In genomic region chrX:97016106-97016505, GRCh38 we compare ENCODE assay signal across 16 cellular contexts.
DNase-seq lines count a peak whose midpoint lies in the region; ATAC-seq, FAIRE-seq and TF ChIP-seq lines count a peak whose summit lies in the region.
"Had no signal": no experiment of that assay in that cellular context is flagged by ENCODE, and none has a peak within 500 bp of the region (broad histone marks: within the 10 kb centered on the region; RNA-seq: fewer than 3 reads in every experiment).

No MANE protein-coding gene starts in this region.

- H3K9me3 ChIP-seq in parathyroid adenoma (ENCODE audit: control insufficient read depth, low read length) (no peaks in the 10 kb centered on the region), mesenchymal stem cell (ENCODE audit: control insufficient read depth, low read length) (no peaks in the 10 kb centered on the region), left lung (no peaks in the 10 kb centered on the region)
- H3K9me3 ChIP-seq: esophagus squamous epithelium, tibial artery had no signal

- H2AFZ ChIP-seq in parathyroid adenoma (no peak overlapping the region), mesenchymal stem cell (ENCODE audit: low read depth, low read length) (no peak overlapping the region)

- DNase-seq in GM03348 (ENCODE audit: low spot score), result peak; percentile 5
- no peak for DNase-seq in LNCaP clone FGC (ENCODE audit: low read depth)
- no peak for DNase-seq in mesenchymal stem cell
- DNase-seq in left lung, result no peak
- no peak for DNase-seq in GM10266 (ENCODE audit: extremely low spot score)
- DNase-seq: effector memory CD8-positive, alpha-beta T cell; esophagus squamous epithelium; head of caudate nucleus; immature natural killer cell; NCI-H1930; stimulated activated CD4-positive, alpha-beta T cell treated with anti-CD3 and anti-CD28 coated beads, Interleukin-4, amount 100 ng/mL, for 1 hour; tibial artery had no signal

- TF ChIP-seq CTCF in LNCaP clone FGC (IDR thresholded peaks at IDR 0.05; ENCODE audit: control insufficient read depth, extremely low read depth, insufficient read depth), result peak; percentile 26; the same call in 1 of the 2 replicates
- TF ChIP-seq CTCF in parathyroid adenoma (IDR thresholded peaks at IDR 0.05), result peak; percentile 5
- no peak for TF ChIP-seq CTCF in left lung (IDR thresholded peaks at IDR 0.05)
- no peak for TF ChIP-seq CTCF in GM10266 (IDR thresholded peaks at IDR 0.05; ENCODE audit: control insufficient read depth, insufficient read depth, low read depth, missing control alignments)

- no peaks in the 10 kb centered on the region for H3K4me1 ChIP-seq in parathyroid adenoma
- no peaks in the 10 kb centered on the region for H3K4me1 ChIP-seq in mesenchymal stem cell (ENCODE audit: control insufficient read depth, insufficient read depth, low read depth, low read length)
- H3K4me1 ChIP-seq in left lung, result no peaks in the 10 kb centered on the region
- H3K4me1 ChIP-seq: esophagus squamous epithelium, tibial artery had no signal

- no peak overlapping the region for H3K23ac ChIP-seq in mesenchymal stem cell (ENCODE audit: low read length in 2 of 2)

- H3K4ac ChIP-seq in mesenchymal stem cell (ENCODE audit: low read depth in 1 of 2, low read length in 2 of 2), result no peak overlapping the region

- no peak overlapping the region for H3K14ac ChIP-seq in mesenchymal stem cell (ENCODE audit: low read length in 2 of 2)

- H3K27me3 ChIP-seq in parathyroid adenoma (ENCODE audit: control insufficient read depth, insufficient read depth, low read length) (no peaks in the 10 kb centered on the region), mesenchymal stem cell (ENCODE audit: control insufficient read depth in 1 of 2, insufficient read depth in 1 of 2, low read length in 2 of 2) (no peaks in the 10 kb centered on the region), left lung (no peaks in the 10 kb centered on the region)
- H3K27me3 ChIP-seq: esophagus squamous epithelium, tibial artery had no signal

- H3K79me2 ChIP-seq in parathyroid adenoma, result no peaks in the 10 kb centered on the region

- H3K36me3 ChIP-seq in parathyroid adenoma (ENCODE audit: control insufficient read depth, insufficient read depth, low read length) (no peaks in the 10 kb centered on the region), mesenchymal stem cell (ENCODE audit: control insufficient read depth in 1 of 2, insufficient read depth in 2 of 2, low read depth in 1 of 2, low read length in 2 of 2) (no peaks in the 10 kb centered on the region), left lung (no peaks in the 10 kb centered on the region)
- H3K36me3 ChIP-seq: esophagus squamous epithelium, tibial artery had no signal

- H3K9ac ChIP-seq in parathyroid adenoma (no peak overlapping the region), mesenchymal stem cell (ENCODE audit: low read length) (no peak overlapping the region)

- H2BK5ac ChIP-seq in mesenchymal stem cell (ENCODE audit: low read depth, low read length, poor library complexity, severe bottlenecking), result no peak overlapping the region

- no peak overlapping the region for H3K4me2 ChIP-seq in parathyroid adenoma (ENCODE audit: low read length)
- H3K4me2 ChIP-seq in mesenchymal stem cell (ENCODE audit: low read length, poor library complexity, severe bottlenecking), result no peak overlapping the region

- 92% methylated on average over 1 of the region's 2 CpGs for WGBS in mesenchymal stem cell

- H3K27ac ChIP-seq in parathyroid adenoma (no peak overlapping the region), mesenchymal stem cell (ENCODE audit: low read length, poor library complexity, severe bottlenecking) (no peak overlapping the region), left lung (no peak overlapping the region)
- H3K27ac ChIP-seq: esophagus squamous epithelium, RWPE1, tibial artery had no signal

- H3K79me1 ChIP-seq in mesenchymal stem cell (replicated peaks; ENCODE audit: low read length, poor library complexity, severe bottlenecking), result no peaks in the 10 kb centered on the region

- no peak for ATAC-seq in left lung
- ATAC-seq: activated naive CD4-positive, alpha-beta T cell treated with anti-CD3 and anti-CD28 coated beads, Interleukin-2, amount 50 U/mL, for 72 hours; effector memory CD8-positive, alpha-beta T cell had no signal

- no peak overlapping the region for H4K91ac ChIP-seq in mesenchymal stem cell (ENCODE audit: low read length)

- H4K8ac ChIP-seq in mesenchymal stem cell (ENCODE audit: low read length), result no peak overlapping the region

- no peak overlapping the region for H3K18ac ChIP-seq in mesenchymal stem cell (ENCODE audit: low read depth in 1 of 2, low read length in 2 of 2)

- no peak overlapping the region for H2AK5ac ChIP-seq in mesenchymal stem cell (ENCODE audit: low read length, severe bottlenecking)

- no peak overlapping the region for H2BK12ac ChIP-seq in mesenchymal stem cell (ENCODE audit: low read length in 2 of 2)

- no peak overlapping the region for H3K4me3 ChIP-seq in LNCaP clone FGC (ENCODE audit: low read depth, low read length)
- no peak overlapping the region for H3K4me3 ChIP-seq in parathyroid adenoma (ENCODE audit: low read depth, low read length)
- H3K4me3 ChIP-seq in mesenchymal stem cell (ENCODE audit: insufficient read depth in 1 of 2, low read depth in 1 of 2, low read length in 2 of 2), result no peak overlapping the region
- no peak overlapping the region for H3K4me3 ChIP-seq in left lung
- H3K4me3 ChIP-seq: esophagus squamous epithelium, tibial artery had no signal

- H2BK15ac ChIP-seq in mesenchymal stem cell (ENCODE audit: low read depth, poor library complexity, severe bottlenecking), result no peak overlapping the region

- peak; percentile 55 for FAIRE-seq in colon (lab: Jason Lieb, UNC)

- no peak overlapping the region for H2BK120ac ChIP-seq in mesenchymal stem cell (ENCODE audit: low read depth, low read length)

- intact Hi-C loops in left lung (cut with DNase I), result no loop called here

Comparison
In these comparisons a context has a peak if more than half of its experiments do, and no peak if none do; other contexts are left out.
1. CTCF ChIP-seq: peak in LNCaP clone FGC (single experiment) and parathyroid adenoma (single experiment); none in left lung (0 of 2) and GM10266 (single experiment).